In the genomic region with DNA sequence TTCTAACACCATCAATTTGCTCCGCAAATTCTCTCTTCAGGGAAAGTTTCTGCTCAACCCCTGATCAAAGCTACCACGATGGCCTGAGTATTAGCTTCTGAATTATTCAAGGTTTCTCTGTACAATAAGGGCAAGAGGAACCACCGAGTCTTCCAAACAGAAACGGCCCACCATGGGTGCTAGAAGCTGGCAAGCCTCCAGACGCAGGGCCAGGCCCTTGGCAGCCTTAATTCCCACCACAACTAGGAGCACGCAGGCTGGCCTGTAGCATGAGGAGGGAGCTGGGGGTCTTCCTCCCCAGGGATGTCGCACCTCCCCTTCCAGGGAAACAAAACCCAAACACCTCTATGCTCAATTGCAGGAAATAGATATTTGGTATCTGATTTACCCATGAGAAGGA, we compare ENCODE assay signal across 6 cellular contexts. TPM values are rescaled to one million over a fixed set of nuclear protein-coding genes. Genes with fewer than 3 reads are reported as not detected.
"Had no signal": no experiment of that assay in that cellular context is flagged by ENCODE, and none has a peak within 500 bp of the region (broad histone marks: within the 10 kb centered on the region; RNA-seq: fewer than 3 reads in every experiment).

No MANE protein-coding gene starts in this region.

- H3K27ac Mint-ChIP-seq: GM23338, H9 had no signal

- ATAC-seq: GM23338 had no signal

- DNase-seq: H9, HCEC 1CT, IMR-90, KBM-7 had no signal

- H3K4me2 ChIP-seq: GM23338 had no signal

- H3K4me3 Mint-ChIP-seq: GM23338, H9 had no signal

- H3K9me3 Mint-ChIP-seq: GM23338, H9 had no signal

- H2AFZ ChIP-seq: GM23338 had no signal

- H3K4me3 ChIP-seq: GM23338 had no signal

RNA-seq across cellular contexts. Expression of a gene that starts 11.1 kb away (rescaled TPM):
- total RNA-seq: GM23338, H1, IMR-90 had no signal
